In the genomic region with DNA sequence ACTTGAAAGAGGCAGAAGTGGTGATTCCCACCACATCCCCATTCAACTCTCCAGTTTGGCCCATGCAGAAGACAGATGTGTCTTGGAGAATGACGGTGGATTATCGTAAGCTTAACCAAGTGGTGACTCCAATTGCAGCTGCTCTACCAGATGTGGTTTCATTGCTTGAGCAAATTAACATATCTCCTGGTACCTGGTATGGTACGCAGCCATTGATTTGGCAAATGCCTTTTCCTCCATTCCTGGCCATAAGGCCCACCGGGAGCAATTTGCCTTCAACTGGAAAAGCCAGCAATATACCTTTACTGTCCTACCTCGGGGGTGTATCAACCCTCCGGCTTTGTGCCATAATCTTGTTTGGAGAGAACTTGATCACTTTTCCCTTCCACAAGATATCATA, we compare ENCODE assay signal across 31 cellular contexts.
"Had no signal": no experiment of that assay in that cellular context is flagged by ENCODE, and none has a peak within 500 bp of the region (broad histone marks: within the 10 kb centered on the region; RNA-seq: fewer than 3 reads in every experiment).

No MANE protein-coding gene starts in this region.

- H3K27me3 Mint-ChIP-seq: natural killer cell treated with Interleukin-12 subunit alpha and Interleukin-12 subunit beta and Interleukin-15 and Interleukin-18, amount 100 ng/mL, for 72 hours; stimulated activated naive B cell treated with anti-CD40 and anti-IgM and Interleukin-4, amounts not matched to agents 10 μg/mL and 1 μg/mL and 100 μg/mL, for 72 hours; stimulated activated naive CD8-positive, alpha-beta T cell treated with anti-CD3 and anti-CD28 coated beads, Interleukin-15, Interleukin-2, amounts not matched to agents 100 ng/mL and 50 ng/mL, for 24 hours had no signal

- H3K36me3 ChIP-seq: neutrophil, ovary, right lobe of liver, spleen, stomach, thoracic aorta, thyroid gland, tibial nerve, upper lobe of left lung, vagina had no signal

- ATAC-seq: naive thymus-derived CD8-positive, alpha-beta T cell; natural killer cell treated with Interleukin-12 subunit alpha and Interleukin-12 subunit beta and Interleukin-15 and Interleukin-18, amount 100 ng/mL, for 72 hours; psoas muscle; right cardiac atrium; right lobe of liver; stimulated activated effector memory CD8-positive, alpha-beta T cell treated with anti-CD3 and anti-CD28 coated beads, Interleukin-12 subunit alpha, Interleukin-12 subunit beta, amount 100 ng/mL, for 72 hours; stimulated activated naive B cell treated with anti-CD40 and anti-IgM and Interleukin-4, amounts not matched to agents 10 μg/mL and 1 μg/mL and 100 μg/mL, for 72 hours had no signal

- H3K9me3 ChIP-seq: neutrophil, ovary, psoas muscle, right lobe of liver, spleen, stomach, thoracic aorta, thyroid gland, tibial nerve, upper lobe of left lung, vagina had no signal

- DNase-seq: naive thymus-derived CD8-positive, alpha-beta T cell; nephron progenitor cell; nucleus accumbens; ovary; posterior cingulate gyrus; psoas muscle; right cardiac atrium; right lobe of liver; spleen; stimulated activated CD4-positive, alpha-beta T cell treated with anti-CD3 and anti-CD28 coated beads, Interleukin-12 subunit alpha, Interleukin-12 subunit beta, amount 100 ng/mL, for 4 hours; stimulated activated CD4-positive, alpha-beta T cell treated with anti-CD3 and anti-CD28 coated beads, Interleukin-1b, Interleukin-23, amount 100 ng/mL, for 48 hours; stimulated activated CD4-positive, alpha-beta T cell treated with anti-CD3 and anti-CD28 coated beads, Interleukin-2, amount 100 ng/mL, for 48 hours; stimulated activated CD4-positive, alpha-beta T cell treated with anti-CD3 and anti-CD28 coated beads, Interleukin-4, amount 100 ng/mL, for 24 hours; stimulated activated naive B cell treated with anti-CD40 and anti-IgM and Interleukin-4, amounts not matched to agents 10 μg/mL and 1 μg/mL and 100 μg/mL, for 72 hours; stimulated activated naive CD4-positive, alpha-beta T cell treated with Interleukin-2 at 50 U/mL for 16 hours; stomach; trophoblast cell; upper lobe of left lung had no signal

- H3K4me3 ChIP-seq: ovary, psoas muscle, right lobe of liver, skin epidermis, smooth muscle cell, spleen, stomach, thoracic aorta, thyroid gland, tibial nerve, upper lobe of left lung, vagina had no signal

- H3K27ac ChIP-seq: neutrophil, ovary, parathyroid adenoma, psoas muscle, right lobe of liver, skin epidermis, spleen, stomach, thoracic aorta, thyroid gland, tibial nerve, upper lobe of left lung, vagina had no signal

- H3K4me3 Mint-ChIP-seq: naive thymus-derived CD8-positive, alpha-beta T cell; natural killer cell treated with Interleukin-12 subunit alpha and Interleukin-12 subunit beta and Interleukin-15 and Interleukin-18, amount 100 ng/mL, for 72 hours; nephron progenitor cell; neural crest cell; stimulated activated effector memory CD8-positive, alpha-beta T cell treated with anti-CD3 and anti-CD28 coated beads, Interleukin-12 subunit alpha, Interleukin-12 subunit beta, amount 100 ng/mL, for 72 hours; stimulated activated naive B cell treated with anti-CD40 and anti-IgM and Interleukin-4, amounts not matched to agents 10 μg/mL and 1 μg/mL and 100 μg/mL, for 72 hours; stimulated activated naive CD8-positive, alpha-beta T cell treated with anti-CD3 and anti-CD28 coated beads, Interleukin-15, Interleukin-2, amounts not matched to agents 100 ng/mL and 50 ng/mL, for 24 hours had no signal

- H3K4me1 Mint-ChIP-seq: naive thymus-derived CD8-positive, alpha-beta T cell; nephron progenitor cell; neural crest cell; stimulated activated effector memory CD8-positive, alpha-beta T cell treated with anti-CD3 and anti-CD28 coated beads, Interleukin-12 subunit alpha, Interleukin-12 subunit beta, amount 100 ng/mL, for 72 hours; stimulated activated naive B cell treated with anti-CD40 and anti-IgM and Interleukin-4, amounts not matched to agents 10 μg/mL and 1 μg/mL and 100 μg/mL, for 72 hours had no signal

- H3K36me3 Mint-ChIP-seq: naive thymus-derived CD8-positive, alpha-beta T cell; natural killer cell treated with Interleukin-12 subunit alpha and Interleukin-12 subunit beta and Interleukin-15 and Interleukin-18, amount 100 ng/mL, for 72 hours; stimulated activated effector memory CD8-positive, alpha-beta T cell treated with anti-CD3 and anti-CD28 coated beads, Interleukin-12 subunit alpha, Interleukin-12 subunit beta, amount 100 ng/mL, for 72 hours; stimulated activated naive B cell treated with anti-CD40 and anti-IgM and Interleukin-4, amounts not matched to agents 10 μg/mL and 1 μg/mL and 100 μg/mL, for 72 hours had no signal

- H3K27ac Mint-ChIP-seq: naive thymus-derived CD8-positive, alpha-beta T cell; natural killer cell treated with Interleukin-12 subunit alpha and Interleukin-12 subunit beta and Interleukin-15 and Interleukin-18, amount 100 ng/mL, for 72 hours; nephron progenitor cell; progenitor cell of endocrine pancreas; stimulated activated effector memory CD8-positive, alpha-beta T cell treated with anti-CD3 and anti-CD28 coated beads, Interleukin-12 subunit alpha, Interleukin-12 subunit beta, amount 100 ng/mL, for 72 hours; stimulated activated naive B cell treated with anti-CD40 and anti-IgM and Interleukin-4, amounts not matched to agents 10 μg/mL and 1 μg/mL and 100 μg/mL, for 72 hours; stimulated activated naive CD8-positive, alpha-beta T cell treated with anti-CD3 and anti-CD28 coated beads, Interleukin-15, Interleukin-2, amounts not matched to agents 100 ng/mL and 50 ng/mL, for 24 hours had no signal

- H3K27me3 ChIP-seq: neutrophil, ovary, right lobe of liver, spleen, stomach, thyroid gland, tibial nerve, upper lobe of left lung, vagina had no signal

- H3K9me3 Mint-ChIP-seq: naive thymus-derived CD8-positive, alpha-beta T cell; natural killer cell treated with Interleukin-12 subunit alpha and Interleukin-12 subunit beta and Interleukin-15 and Interleukin-18, amount 100 ng/mL, for 72 hours; nephron progenitor cell; stimulated activated effector memory CD8-positive, alpha-beta T cell treated with anti-CD3 and anti-CD28 coated beads, Interleukin-12 subunit alpha, Interleukin-12 subunit beta, amount 100 ng/mL, for 72 hours; stimulated activated naive B cell treated with anti-CD40 and anti-IgM and Interleukin-4, amounts not matched to agents 10 μg/mL and 1 μg/mL and 100 μg/mL, for 72 hours; stimulated activated naive CD8-positive, alpha-beta T cell treated with anti-CD3 and anti-CD28 coated beads, Interleukin-15, Interleukin-2, amounts not matched to agents 100 ng/mL and 50 ng/mL, for 24 hours had no signal

- H3K4me1 ChIP-seq: parathyroid adenoma, psoas muscle, right lobe of liver, spleen, stomach, thyroid gland, tibial nerve, upper lobe of left lung, vagina had no signal
